8 cellular contexts compared by ENCODE assay signal in the genomic region with DNA sequence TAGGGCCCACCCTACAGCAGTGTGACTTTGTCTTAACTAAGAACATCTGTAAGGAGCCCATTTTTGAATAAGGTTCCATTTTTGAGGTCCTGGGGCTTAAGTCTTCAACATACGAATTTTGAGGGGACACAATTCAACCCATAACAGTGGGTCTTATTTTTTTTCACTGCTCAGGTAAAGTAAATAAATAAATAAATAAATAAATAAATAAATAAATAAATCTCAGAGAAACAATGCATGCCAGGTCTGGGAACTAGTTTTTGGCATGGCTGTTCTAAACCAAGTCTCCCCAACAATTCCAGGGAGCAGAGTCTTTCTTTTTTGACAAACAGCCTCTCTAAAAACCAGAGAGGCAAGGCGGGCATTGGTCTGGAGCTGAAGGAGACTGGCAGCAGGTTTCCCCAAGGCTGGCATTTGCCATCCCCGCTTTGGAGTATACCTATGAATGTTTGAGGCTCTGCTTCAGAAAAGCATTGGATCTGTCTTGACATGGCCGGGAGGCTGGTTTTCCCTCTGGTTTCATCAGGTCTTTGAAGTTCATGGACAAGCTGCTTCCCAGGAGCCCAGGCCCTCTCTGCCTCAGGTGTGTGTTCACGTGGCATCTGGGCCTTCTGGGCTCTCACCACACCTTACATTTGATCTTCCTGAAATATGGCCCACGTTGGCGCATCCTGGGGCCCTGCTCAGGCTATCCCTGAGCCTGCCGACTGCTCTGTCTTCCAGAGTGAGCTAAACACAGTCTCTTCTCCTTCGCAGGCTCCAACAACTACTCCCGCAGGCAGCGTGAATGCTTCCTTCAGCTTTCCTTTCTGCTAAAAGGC.
"Had no signal": no experiment of that assay in that cellular context is flagged by ENCODE, and none has a peak within 500 bp of the region (broad histone marks: within the 10 kb centered on the region; RNA-seq: fewer than 3 reads in every experiment).

No MANE protein-coding gene starts in this region.

- ATAC-seq: HepG2 had no signal

- DNase-seq: H9, HCEC 1CT, HFFc6, KBM-7 had no signal

- H3K27ac ChIP-seq: HL-60 had no signal

- H3K4me3 ChIP-seq: GM23338 had no signal

- H3K27ac Mint-ChIP-seq: GM23338, HFFc6 had no signal

- H3K4me3 Mint-ChIP-seq: GM23338, H9, HFFc6, IgD-negative memory B cell had no signal

- H3K36me3 Mint-ChIP-seq: IgD-negative memory B cell had no signal

- H3K4me2 ChIP-seq: GM23338 had no signal

- H3K4me1 Mint-ChIP-seq: IgD-negative memory B cell had no signal

- H3K9me3 Mint-ChIP-seq: GM23338 had no signal
